ENCODE assay signal across 8 cellular contexts in the genomic region with DNA sequence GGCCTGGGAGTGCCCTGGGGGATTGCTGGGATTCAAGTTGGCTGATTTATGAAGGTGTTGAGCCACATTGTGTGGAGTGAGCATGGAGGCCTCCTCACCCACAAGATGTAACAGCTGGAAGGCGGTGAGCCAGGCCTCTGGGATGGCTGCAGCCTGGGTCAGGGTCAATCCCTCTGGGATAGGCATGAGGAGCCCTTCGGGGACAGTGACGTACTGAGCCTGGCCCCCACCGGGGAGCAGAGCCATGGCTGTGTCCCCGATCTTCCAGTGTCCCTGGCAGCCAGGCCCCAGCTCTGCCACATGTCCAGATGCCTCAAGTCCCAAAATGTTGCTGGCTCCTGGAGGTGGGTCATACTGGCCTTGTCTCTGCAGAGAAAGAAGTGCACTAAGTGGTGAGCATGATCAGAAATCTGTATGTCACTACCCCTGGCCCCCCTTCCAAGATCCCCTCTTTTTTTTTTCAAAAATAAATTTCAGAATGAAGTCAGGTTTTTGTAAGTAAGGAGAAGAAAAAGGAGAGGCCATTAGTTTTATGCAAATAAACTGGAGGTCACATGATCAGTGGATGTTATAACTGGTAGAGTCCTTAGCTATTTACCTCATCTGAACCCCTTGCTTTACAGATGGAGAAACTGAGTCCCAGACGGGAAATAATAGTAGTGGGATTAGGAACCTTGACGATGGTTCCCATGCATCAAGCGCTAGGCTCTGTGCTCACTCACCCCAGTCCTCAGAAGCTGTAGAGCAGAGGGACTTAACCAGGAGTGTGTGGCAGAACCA. TPM values are rescaled to one million over a fixed set of nuclear protein-coding genes. Genes with fewer than 3 reads are reported as not detected.
DNase-seq lines count a peak whose midpoint lies in the region; ATAC-seq, FAIRE-seq and TF ChIP-seq lines count a peak whose summit lies in the region.

No MANE protein-coding gene starts in this region.

- peak overlapping the region; percentile 83 for H3K27ac ChIP-seq in astrocyte (ENCODE audit: low read depth, low read length)
- peak overlapping the region; percentile 81 to 87 for H3K27ac ChIP-seq in thoracic aorta

- H4K20me1 ChIP-seq in astrocyte (ENCODE audit: insufficient read depth, low read length) = no peaks in the 10 kb centered on the region

- FAIRE-seq in astrocyte (lab: Jason Lieb, UNC) = no peak

- no peak for DNase-seq in activated CD8-positive, alpha-beta memory T cell treated with anti-CD3 and anti-CD28 coated beads, Interleukin-2, amount 10 ng/mL, durations not matched to agents 7 days and 5 days
- no peak for DNase-seq in activated CD8-positive, alpha-beta memory T cell treated with anti-CD3 and anti-CD28 coated beads, Interleukin-2, amount 50 U/mL, for 48 hours
- DNase-seq in astrocyte (ENCODE audit: low read depth) (no peak), kidney epithelial cell (ENCODE audit: low read depth) (no peak), thoracic aorta (ENCODE audit: low spot score) (no peak), mucosa of gallbladder (ENCODE audit: low spot score) (no peak), NCI-H128 (lab: John Stamatoyannopoulos, UW; ENCODE audit: unreplicated experiment) (no peak)

- no peak for ATAC-seq in activated CD8-positive, alpha-beta memory T cell treated with anti-CD3 and anti-CD28 coated beads, Interleukin-2, amount 10 ng/mL, durations not matched to agents 7 days and 5 days
- ATAC-seq in thoracic aorta (ENCODE audit: insufficient number of reproducible peaks, low FRiP score, low read depth) = no peak
- ATAC-seq in HG02981 (IDR thresholded peaks at IDR 0.05; ENCODE audit: unreplicated experiment) = no peak

- H3K4me2 ChIP-seq in astrocyte (ENCODE audit: low read length) = peak overlapping the region; percentile 98

- H2AFZ ChIP-seq in astrocyte (ENCODE audit: low read depth, low read length) = peak overlapping the region; percentile 95

- H3K4me1 Mint-ChIP-seq in activated CD8-positive, alpha-beta memory T cell treated with anti-CD3 and anti-CD28 coated beads, Interleukin-2, amount 10 ng/mL, durations not matched to agents 7 days and 5 days = peaks cover 21% of the 10 kb centered on the region
- H3K4me1 Mint-ChIP-seq in astrocyte (ENCODE audit: low read depth, unreplicated experiment) = peaks cover 5% of the 10 kb centered on the region

- H3K27me3 Mint-ChIP-seq in activated CD8-positive, alpha-beta memory T cell treated with anti-CD3 and anti-CD28 coated beads, Interleukin-2, amount 10 ng/mL, durations not matched to agents 7 days and 5 days = no peaks in the 10 kb centered on the region
- H3K27me3 Mint-ChIP-seq in astrocyte (ENCODE audit: low read depth, unreplicated experiment) = no peaks in the 10 kb centered on the region

- H3K9ac ChIP-seq in astrocyte (ENCODE audit: low read length) = peak overlapping the region; percentile 87

- no peaks in the 10 kb centered on the region for H3K9me3 Mint-ChIP-seq in activated CD8-positive, alpha-beta memory T cell treated with anti-CD3 and anti-CD28 coated beads, Interleukin-2, amount 10 ng/mL, durations not matched to agents 7 days and 5 days (ENCODE audit: low read depth)
- H3K9me3 Mint-ChIP-seq in astrocyte (ENCODE audit: unreplicated experiment) = no peaks in the 10 kb centered on the region

- H3K9me3 ChIP-seq in astrocyte (ENCODE audit: insufficient read depth, low read depth, low read length) = no peaks in the 10 kb centered on the region
- H3K9me3 ChIP-seq in thoracic aorta = no peaks in the 10 kb centered on the region

- peak overlapping the region; percentile 83 for H3K4me3 Mint-ChIP-seq in activated CD8-positive, alpha-beta memory T cell treated with anti-CD3 and anti-CD28 coated beads, Interleukin-2, amount 10 ng/mL, durations not matched to agents 7 days and 5 days
- peak overlapping the region; percentile 94 for H3K4me3 Mint-ChIP-seq in astrocyte (ENCODE audit: unreplicated experiment)

- TF ChIP-seq CTCF in astrocyte (IDR thresholded peaks at IDR 0.05; ENCODE audit: insufficient read depth, low read depth, low read length) = no peak
- no peak for TF ChIP-seq CTCF in kidney epithelial cell (IDR thresholded peaks at IDR 0.05; ENCODE audit: insufficient read depth, low read length, poor library complexity, severe bottlenecking)
- no peak for TF ChIP-seq CTCF in thoracic aorta (IDR thresholded peaks at IDR 0.05)

- H3K27ac Mint-ChIP-seq in activated CD8-positive, alpha-beta memory T cell treated with anti-CD3 and anti-CD28 coated beads, Interleukin-2, amount 10 ng/mL, durations not matched to agents 7 days and 5 days = peak overlapping the region; percentile 86
- peak overlapping the region; percentile 90 for H3K27ac Mint-ChIP-seq in astrocyte (ENCODE audit: unreplicated experiment)

- peaks cover 4% of the 10 kb centered on the region for H3K36me3 Mint-ChIP-seq in activated CD8-positive, alpha-beta memory T cell treated with anti-CD3 and anti-CD28 coated beads, Interleukin-2, amount 10 ng/mL, durations not matched to agents 7 days and 5 days
- peaks cover 14% of the 10 kb centered on the region for H3K36me3 Mint-ChIP-seq in astrocyte (ENCODE audit: low read depth, unreplicated experiment)

- CTCF ChIA-PET in activated CD8-positive, alpha-beta memory T cell treated with anti-CD3 and anti-CD28 coated beads, Interleukin-2, amount 10 ng/mL, durations not matched to agents 7 days and 5 days (lab: Charles Lee) = interaction anchor here (0.6 to 3.7 kb wide), 23 partner anchors 7 to 295 kb away, joined by 3 to 48 read pairs (median 9); a partner anchor contains a TSS

- H3K4me3 ChIP-seq in astrocyte (ENCODE audit: insufficient read depth, low read depth, low read length) = peak overlapping the region; percentile 74
- H3K4me3 ChIP-seq in kidney epithelial cell (ENCODE audit: low read depth, low read length) = peak overlapping the region; percentile 66
- H3K4me3 ChIP-seq in thoracic aorta = peak overlapping the region; percentile 74

- H3K79me2 ChIP-seq in astrocyte (ENCODE audit: insufficient read depth, low read length) = peaks cover 11% of the 10 kb centered on the region

- peaks cover 8% of the 10 kb centered on the region for H3K4me1 ChIP-seq in astrocyte (ENCODE audit: insufficient read depth, low read length)
- peaks cover 7 to 20% of the 10 kb centered on the region in 2 donors for H3K4me1 ChIP-seq in thoracic aorta (ENCODE audit: control insufficient read depth in 1 of 2, low read depth in 2 of 2)

- H3K27me3 ChIP-seq in astrocyte (ENCODE audit: insufficient read depth, low read length) (no peaks in the 10 kb centered on the region), kidney epithelial cell (ENCODE audit: control insufficient read depth, insufficient read depth, low read length) (no peaks in the 10 kb centered on the region), thoracic aorta (replicated peaks; ENCODE audit: insufficient read depth) (no peaks in the 10 kb centered on the region)

- peaks cover 21% of the 10 kb centered on the region for H3K36me3 ChIP-seq in astrocyte (ENCODE audit: insufficient read depth, low read length)
- H3K36me3 ChIP-seq in kidney epithelial cell (ENCODE audit: control insufficient read depth, insufficient read depth, low read length) = peaks cover 2% of the 10 kb centered on the region
- peaks cover 7% of the 10 kb centered on the region for H3K36me3 ChIP-seq in thoracic aorta

RNA-seq across cellular contexts. Expression of a gene that starts 1.7 kb away (rescaled TPM):
- 1 to 10 TPM; 3.6 to 6.3 TPM for total RNA-seq in activated CD8-positive, alpha-beta memory T cell treated with anti-CD3 and anti-CD28 coated beads, Interleukin-2, amount 10 ng/mL, durations not matched to agents 7 days and 5 days
- total RNA-seq in astrocyte (83.6 and 93.2 TPM in 2 replicates), kidney epithelial cell (69.6 and 87.6 TPM in 2 replicates), thoracic aorta (10 to 100 TPM in 1 of 2 donors, 1 to 10 TPM in 1; 3.1 to 13.0 TPM), mucosa of gallbladder (35.2 TPM)

RNA-seq across cellular contexts. Expression of a gene that starts 6.9 kb away (rescaled TPM):
- total RNA-seq in activated CD8-positive, alpha-beta memory T cell treated with anti-CD3 and anti-CD28 coated beads, Interleukin-2, amount 10 ng/mL, durations not matched to agents 7 days and 5 days = 100 to 1,000 TPM in 1 of 2 experiments, 10 to 100 TPM in 1; 85.4 to 115 TPM
- 105 and 106 TPM in 2 replicates for total RNA-seq in astrocyte
- total RNA-seq in kidney epithelial cell = 179 and 208 TPM in 2 replicates
- total RNA-seq in thoracic aorta = 10 to 100 TPM; 39.7 to 44.1 TPM
- total RNA-seq in mucosa of gallbladder = 69.5 TPM

RNA-seq across cellular contexts. Expression of a gene that starts 33.4 kb away (rescaled TPM):
- total RNA-seq in activated CD8-positive, alpha-beta memory T cell treated with anti-CD3 and anti-CD28 coated beads, Interleukin-2, amount 10 ng/mL, durations not matched to agents 7 days and 5 days = 1 to 10 TPM; 4.6 to 5.5 TPM
- total RNA-seq in astrocyte (16.8 and 19.4 TPM in 2 replicates), kidney epithelial cell (24.6 and 26.0 TPM in 2 replicates), thoracic aorta (10 to 100 TPM in 1 of 2 donors, 1 to 10 TPM in 1; 7.3 to 12.5 TPM), mucosa of gallbladder (23.0 TPM)

RNA-seq across cellular contexts. Expression of a gene that starts 35.8 kb away (rescaled TPM):
- 10 to 100 TPM; 22.8 to 26.5 TPM for total RNA-seq in activated CD8-positive, alpha-beta memory T cell treated with anti-CD3 and anti-CD28 coated beads, Interleukin-2, amount 10 ng/mL, durations not matched to agents 7 days and 5 days
- 10.3 and 17.4 TPM in 2 replicates for total RNA-seq in astrocyte
- total RNA-seq in kidney epithelial cell = 7.3 and 8.2 TPM in 2 replicates
- 10 to 100 TPM in 1 of 2 donors, 1 to 10 TPM in 1; 8.0 to 21.3 TPM for total RNA-seq in thoracic aorta
- total RNA-seq in mucosa of gallbladder = 8.4 TPM

RNA-seq across cellular contexts. Expression of a gene that starts 40.2 kb away (rescaled TPM):
- not detected for total RNA-seq in activated CD8-positive, alpha-beta memory T cell treated with anti-CD3 and anti-CD28 coated beads, Interleukin-2, amount 10 ng/mL, durations not matched to agents 7 days and 5 days
- total RNA-seq in astrocyte (0.48 and 0.64 TPM in 2 replicates), kidney epithelial cell (1.9 and 3.4 TPM in 2 replicates), thoracic aorta (1 to 10 TPM in 1 of 2 donors, not detected in 1; 1.9 TPM), mucosa of gallbladder (0.35 TPM)
